In the genomic region with DNA sequence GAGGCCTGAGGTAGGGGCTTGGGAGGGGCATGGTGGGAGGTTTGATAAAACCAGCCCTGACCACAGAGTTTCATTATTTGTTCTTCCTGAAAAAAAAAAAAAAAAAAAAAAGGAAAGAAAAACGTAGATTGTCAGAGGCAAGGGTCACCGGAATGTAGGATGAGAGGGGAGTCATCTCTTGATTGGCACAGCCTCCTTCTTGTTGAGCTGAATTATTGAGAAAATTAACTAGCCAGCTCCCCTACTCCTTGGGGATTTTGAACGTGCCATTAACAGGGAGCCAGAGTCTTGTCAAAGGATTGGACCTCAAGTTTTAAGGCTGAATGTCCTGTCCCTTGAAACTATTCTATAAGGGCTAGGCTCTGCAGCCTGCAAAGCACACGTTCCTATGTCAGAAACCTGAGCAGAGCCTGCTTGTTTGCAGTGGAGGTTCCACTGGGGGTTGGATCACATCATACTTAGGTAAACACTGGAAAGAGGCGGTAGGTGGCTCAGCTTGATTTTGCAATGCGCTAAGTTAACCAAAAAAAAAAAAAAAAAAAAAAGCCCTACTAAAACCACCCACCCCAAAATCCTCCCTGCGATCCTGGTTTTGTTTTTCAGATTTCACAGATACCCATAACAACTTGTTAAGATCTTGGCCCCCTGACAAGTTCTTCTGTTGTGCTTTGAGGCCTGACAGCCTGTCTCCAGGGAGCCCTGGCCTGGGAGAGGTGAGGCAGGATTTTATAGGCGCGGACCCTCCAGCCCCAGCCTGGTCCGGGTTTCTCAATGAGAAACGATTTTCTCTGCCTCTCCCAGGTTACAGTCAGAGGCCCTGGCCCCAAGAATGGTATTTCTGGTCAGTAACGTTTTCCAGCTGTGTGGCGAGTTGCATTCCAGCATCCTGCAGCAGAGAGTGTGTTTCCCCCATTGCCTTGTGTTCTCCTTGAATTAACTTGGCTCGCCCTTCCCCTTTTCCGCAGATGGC, we compare ENCODE assay signal across 1 cellular context.
TF ChIP-seq lines count a peak whose summit lies in the region.

No MANE protein-coding gene starts in this region.

TF ChIP-seq in GM23338, 12 proteins besides CTCF, POLR2A, EP300 and RAD21:
- TF ChIP-seq, protein P1, sequence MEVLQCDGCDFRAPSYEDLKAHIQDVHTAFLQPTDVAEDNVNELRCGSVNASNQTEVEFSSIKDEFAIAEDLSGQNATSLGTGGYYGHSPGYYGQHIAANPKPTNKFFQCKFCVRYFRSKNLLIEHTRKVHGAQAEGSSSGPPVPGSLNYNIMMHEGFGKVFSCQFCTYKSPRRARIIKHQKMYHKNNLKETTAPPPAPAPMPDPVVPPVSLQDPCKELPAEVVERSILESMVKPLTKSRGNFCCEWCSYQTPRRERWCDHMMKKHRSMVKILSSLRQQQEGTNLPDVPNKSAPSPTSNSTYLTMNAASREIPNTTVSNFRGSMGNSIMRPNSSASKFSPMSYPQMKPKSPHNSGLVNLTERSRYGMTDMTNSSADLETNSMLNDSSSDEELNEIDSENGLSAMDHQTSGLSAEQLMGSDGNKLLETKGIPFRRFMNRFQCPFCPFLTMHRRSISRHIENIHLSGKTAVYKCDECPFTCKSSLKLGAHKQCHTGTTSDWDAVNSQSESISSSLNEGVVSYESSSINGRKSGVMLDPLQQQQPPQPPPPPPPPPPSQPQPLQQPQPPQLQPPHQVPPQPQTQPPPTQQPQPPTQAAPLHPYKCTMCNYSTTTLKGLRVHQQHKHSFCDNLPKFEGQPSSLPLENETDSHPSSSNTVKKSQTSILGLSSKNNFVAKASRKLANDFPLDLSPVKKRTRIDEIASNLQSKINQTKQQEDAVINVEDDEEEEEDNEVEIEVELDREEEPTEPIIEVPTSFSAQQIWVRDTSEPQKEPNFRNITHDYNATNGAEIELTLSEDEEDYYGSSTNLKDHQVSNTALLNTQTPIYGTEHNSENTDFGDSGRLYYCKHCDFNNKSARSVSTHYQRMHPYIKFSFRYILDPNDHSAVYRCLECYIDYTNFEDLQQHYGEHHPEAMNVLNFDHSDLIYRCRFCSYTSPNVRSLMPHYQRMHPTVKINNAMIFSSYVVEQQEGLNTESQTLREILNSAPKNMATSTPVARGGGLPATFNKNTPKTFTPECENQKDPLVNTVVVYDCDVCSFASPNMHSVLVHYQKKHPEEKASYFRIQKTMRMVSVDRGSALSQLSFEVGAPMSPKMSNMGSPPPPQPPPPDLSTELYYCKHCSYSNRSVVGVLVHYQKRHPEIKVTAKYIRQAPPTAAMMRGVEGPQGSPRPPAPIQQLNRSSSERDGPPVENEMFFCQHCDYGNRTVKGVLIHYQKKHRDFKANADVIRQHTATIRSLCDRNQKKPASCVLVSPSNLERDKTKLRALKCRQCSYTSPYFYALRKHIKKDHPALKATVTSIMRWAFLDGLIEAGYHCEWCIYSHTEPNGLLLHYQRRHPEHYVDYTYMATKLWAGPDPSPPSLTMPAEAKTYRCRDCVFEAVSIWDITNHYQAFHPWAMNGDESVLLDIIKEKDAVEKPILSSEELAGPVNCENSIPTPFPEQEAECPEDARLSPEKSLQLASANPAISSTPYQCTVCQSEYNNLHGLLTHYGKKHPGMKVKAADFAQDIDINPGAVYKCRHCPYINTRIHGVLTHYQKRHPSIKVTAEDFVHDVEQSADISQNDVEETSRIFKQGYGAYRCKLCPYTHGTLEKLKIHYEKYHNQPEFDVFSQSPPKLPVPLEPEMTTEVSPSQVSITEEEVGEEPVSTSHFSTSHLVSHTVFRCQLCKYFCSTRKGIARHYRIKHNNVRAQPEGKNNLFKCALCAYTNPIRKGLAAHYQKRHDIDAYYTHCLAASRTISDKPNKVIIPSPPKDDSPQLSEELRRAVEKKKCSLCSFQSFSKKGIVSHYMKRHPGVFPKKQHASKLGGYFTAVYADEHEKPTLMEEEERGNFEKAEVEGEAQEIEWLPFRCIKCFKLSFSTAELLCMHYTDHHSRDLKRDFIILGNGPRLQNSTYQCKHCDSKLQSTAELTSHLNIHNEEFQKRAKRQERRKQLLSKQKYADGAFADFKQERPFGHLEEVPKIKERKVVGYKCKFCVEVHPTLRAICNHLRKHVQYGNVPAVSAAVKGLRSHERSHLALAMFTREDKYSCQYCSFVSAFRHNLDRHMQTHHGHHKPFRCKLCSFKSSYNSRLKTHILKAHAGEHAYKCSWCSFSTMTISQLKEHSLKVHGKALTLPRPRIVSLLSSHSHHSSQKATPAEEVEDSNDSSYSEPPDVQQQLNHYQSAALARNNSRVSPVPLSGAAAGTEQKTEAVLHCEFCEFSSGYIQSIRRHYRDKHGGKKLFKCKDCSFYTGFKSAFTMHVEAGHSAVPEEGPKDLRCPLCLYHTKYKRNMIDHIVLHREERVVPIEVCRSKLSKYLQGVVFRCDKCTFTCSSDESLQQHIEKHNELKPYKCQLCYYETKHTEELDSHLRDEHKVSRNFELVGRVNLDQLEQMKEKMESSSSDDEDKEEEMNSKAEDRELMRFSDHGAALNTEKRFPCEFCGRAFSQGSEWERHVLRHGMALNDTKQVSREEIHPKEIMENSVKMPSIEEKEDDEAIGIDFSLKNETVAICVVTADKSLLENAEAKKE (CRISPR knock-in tag; IDR thresholded peaks at IDR 0.05): no peak
- TF ChIP-seq NANOG (IDR thresholded peaks at IDR 0.05; ENCODE audit: borderline replicate concordance) (no peak), STAT1 (IDR thresholded peaks at IDR 0.05; ENCODE audit: unreplicated experiment) (no peak), ZNF114 (CRISPR knock-in tag; IDR thresholded peaks at IDR 0.05) (no peak), EZH2phosphoT487 (IDR thresholded peaks at IDR 0.05; ENCODE audit: unreplicated experiment) (no peak), EZH2 (IDR thresholded peaks at IDR 0.05; ENCODE audit: low read depth, unreplicated experiment) (no peak), JUNB (IDR thresholded peaks at IDR 0.05; ENCODE audit: unreplicated experiment) (no peak), POLR2AphosphoS5 (IDR thresholded peaks at IDR 0.05; ENCODE audit: low read depth) (no peak), ZNF331 (CRISPR knock-in tag; IDR thresholded peaks at IDR 0.05; ENCODE audit: low read depth) (no peak), CREB1 (CRISPR knock-in tag; IDR thresholded peaks at IDR 0.05; ENCODE audit: low read depth) (no peak)
- TF ChIP-seq, protein P2, sequence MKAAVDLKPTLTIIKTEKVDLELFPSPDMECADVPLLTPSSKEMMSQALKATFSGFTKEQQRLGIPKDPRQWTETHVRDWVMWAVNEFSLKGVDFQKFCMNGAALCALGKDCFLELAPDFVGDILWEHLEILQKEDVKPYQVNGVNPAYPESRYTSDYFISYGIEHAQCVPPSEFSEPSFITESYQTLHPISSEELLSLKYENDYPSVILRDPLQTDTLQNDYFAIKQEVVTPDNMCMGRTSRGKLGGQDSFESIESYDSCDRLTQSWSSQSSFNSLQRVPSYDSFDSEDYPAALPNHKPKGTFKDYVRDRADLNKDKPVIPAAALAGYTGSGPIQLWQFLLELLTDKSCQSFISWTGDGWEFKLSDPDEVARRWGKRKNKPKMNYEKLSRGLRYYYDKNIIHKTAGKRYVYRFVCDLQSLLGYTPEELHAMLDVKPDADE (IDR thresholded peaks at IDR 0.05): no peak
- TF ChIP-seq, protein P3, sequence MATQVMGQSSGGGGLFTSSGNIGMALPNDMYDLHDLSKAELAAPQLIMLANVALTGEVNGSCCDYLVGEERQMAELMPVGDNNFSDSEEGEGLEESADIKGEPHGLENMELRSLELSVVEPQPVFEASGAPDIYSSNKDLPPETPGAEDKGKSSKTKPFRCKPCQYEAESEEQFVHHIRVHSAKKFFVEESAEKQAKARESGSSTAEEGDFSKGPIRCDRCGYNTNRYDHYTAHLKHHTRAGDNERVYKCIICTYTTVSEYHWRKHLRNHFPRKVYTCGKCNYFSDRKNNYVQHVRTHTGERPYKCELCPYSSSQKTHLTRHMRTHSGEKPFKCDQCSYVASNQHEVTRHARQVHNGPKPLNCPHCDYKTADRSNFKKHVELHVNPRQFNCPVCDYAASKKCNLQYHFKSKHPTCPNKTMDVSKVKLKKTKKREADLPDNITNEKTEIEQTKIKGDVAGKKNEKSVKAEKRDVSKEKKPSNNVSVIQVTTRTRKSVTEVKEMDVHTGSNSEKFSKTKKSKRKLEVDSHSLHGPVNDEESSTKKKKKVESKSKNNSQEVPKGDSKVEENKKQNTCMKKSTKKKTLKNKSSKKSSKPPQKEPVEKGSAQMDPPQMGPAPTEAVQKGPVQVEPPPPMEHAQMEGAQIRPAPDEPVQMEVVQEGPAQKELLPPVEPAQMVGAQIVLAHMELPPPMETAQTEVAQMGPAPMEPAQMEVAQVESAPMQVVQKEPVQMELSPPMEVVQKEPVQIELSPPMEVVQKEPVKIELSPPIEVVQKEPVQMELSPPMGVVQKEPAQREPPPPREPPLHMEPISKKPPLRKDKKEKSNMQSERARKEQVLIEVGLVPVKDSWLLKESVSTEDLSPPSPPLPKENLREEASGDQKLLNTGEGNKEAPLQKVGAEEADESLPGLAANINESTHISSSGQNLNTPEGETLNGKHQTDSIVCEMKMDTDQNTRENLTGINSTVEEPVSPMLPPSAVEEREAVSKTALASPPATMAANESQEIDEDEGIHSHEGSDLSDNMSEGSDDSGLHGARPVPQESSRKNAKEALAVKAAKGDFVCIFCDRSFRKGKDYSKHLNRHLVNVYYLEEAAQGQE (IDR thresholded peaks at IDR 0.05; ENCODE audit: unreplicated experiment): no peak
